In genomic region chr22:40727607-40728325, GRCh38 we compare ENCODE assay signal across 11 cellular contexts. TPM values are rescaled to one million over a fixed set of nuclear protein-coding genes. Genes with fewer than 3 reads are reported as not detected.
DNase-seq lines count a peak whose midpoint lies in the region; TF ChIP-seq lines count a peak whose summit lies in the region.
"Had no signal": no experiment of that assay in that cellular context is flagged by ENCODE, and none has a peak within 500 bp of the region (broad histone marks: within the 10 kb centered on the region; RNA-seq: fewer than 3 reads in every experiment).

No MANE protein-coding gene starts in this region.

- H3K4me3 Mint-ChIP-seq in H9: no peak overlapping the region; a peak in 1 of 5 replicates
- peak overlapping the region; percentile 56 for H3K4me3 Mint-ChIP-seq in activated T-helper 1 cell treated with anti-CD3 and anti-CD28 coated beads, Interleukin-12 subunit alpha, Interleukin-12 subunit beta, Interleukin-2, Interleukin-4 antibody, amounts not matched to agents 30 ng/mL and 10 ng/mL and 1 ng/mL, durations not matched to agents 14 hours and 24 hours and 36 hours

- H3K27ac ChIP-seq in BLaER1: peak overlapping the region; percentile 88
- peak overlapping the region; percentile 59 for H3K27ac ChIP-seq in H9 (ENCODE audit: insufficient read length, low read depth, low read length)
- H3K27ac ChIP-seq in mesodermal cell (ENCODE audit: low read depth, low read length, severe bottlenecking): peak overlapping the region; percentile 90
- no peak overlapping the region for H3K27ac ChIP-seq in ascending aorta
- H3K27ac ChIP-seq: C4-2B, ovary had no signal

- H3K9me3 Mint-ChIP-seq in H9: peaks cover 0 to 3% of the 10 kb centered on the region in 2 experiments; a peak in 2 of 5 replicates
- H3K9me3 Mint-ChIP-seq in activated T-helper 1 cell treated with anti-CD3 and anti-CD28 coated beads, Interleukin-12 subunit alpha, Interleukin-12 subunit beta, Interleukin-2, Interleukin-4 antibody, amounts not matched to agents 30 ng/mL and 10 ng/mL and 1 ng/mL, durations not matched to agents 14 hours and 24 hours and 36 hours: no peaks in the 10 kb centered on the region

- no peak overlapping the region for H3T11ph ChIP-seq in H9 (ENCODE audit: low read length)

- POLR2A ChIA-PET in HEK293T (lab: Yijun Ruan, JAX): no interaction called here

- no peaks in the 10 kb centered on the region for H3K23me2 ChIP-seq in H9 (ENCODE audit: insufficient read length, low read depth, low read length, poor library complexity, severe bottlenecking)

- H2BK15ac ChIP-seq in H9 (ENCODE audit: low read depth, low read length): no peak overlapping the region

- no peaks in the 10 kb centered on the region; a peak in 2 of 7 replicates for H3K36me3 Mint-ChIP-seq in H9 (ENCODE audit: insufficient read depth in 1 of 3, low read depth in 3 of 3)
- H3K36me3 Mint-ChIP-seq in activated T-helper 1 cell treated with anti-CD3 and anti-CD28 coated beads, Interleukin-12 subunit alpha, Interleukin-12 subunit beta, Interleukin-2, Interleukin-4 antibody, amounts not matched to agents 30 ng/mL and 10 ng/mL and 1 ng/mL, durations not matched to agents 14 hours and 24 hours and 36 hours (ENCODE audit: low read depth): peaks cover 9% of the 10 kb centered on the region

- H3K4me1 Mint-ChIP-seq in H9: peaks cover 36 to 40% of the 10 kb centered on the region in 2 experiments
- H3K4me1 Mint-ChIP-seq in activated T-helper 1 cell treated with anti-CD3 and anti-CD28 coated beads, Interleukin-12 subunit alpha, Interleukin-12 subunit beta, Interleukin-2, Interleukin-4 antibody, amounts not matched to agents 30 ng/mL and 10 ng/mL and 1 ng/mL, durations not matched to agents 14 hours and 24 hours and 36 hours (ENCODE audit: low read depth): peaks cover 44% of the 10 kb centered on the region

- H3K9me3 ChIP-seq in BLaER1 (no peaks in the 10 kb centered on the region), H9 (ENCODE audit: control insufficient read depth, low read depth, low read length) (no peaks in the 10 kb centered on the region), mesodermal cell (ENCODE audit: control insufficient read depth, low read length) (peaks cover 4% of the 10 kb centered on the region), ascending aorta (no peaks in the 10 kb centered on the region)
- H3K9me3 ChIP-seq: ovary had no signal

- no peak overlapping the region for H2BK5ac ChIP-seq in H9 (ENCODE audit: insufficient read length, low read length)

- no peak overlapping the region for H2AK5ac ChIP-seq in H9 (ENCODE audit: insufficient read length, low read length)

- intact Hi-C loops in activated T-helper 1 cell treated with anti-CD3 and anti-CD28 coated beads, Interleukin-12 subunit alpha, Interleukin-12 subunit beta, Interleukin-2, Interleukin-4 antibody, amounts not matched to agents 30 ng/mL and 10 ng/mL and 1 ng/mL, durations not matched to agents 14 hours and 24 hours and 36 hours (cut with micrococcal nuclease): loop anchor here (1.0 to 2.0 kb wide), 2 partner anchors 16 to 45 kb away; no protein-coding TSS in a partner anchor
- intact Hi-C loops in ascending aorta (cut with DNase I): no loop called here

- no peak overlapping the region for H4K8ac ChIP-seq in H9 (replicated peaks; ENCODE audit: insufficient read length, low read depth, low read length)

- DNase-seq in H9 (no peak), RKO (ENCODE audit: low spot score) (no peak), HEK293T (ENCODE audit: extremely low spot score) (no peak), hippocampal formation (lab: John Stamatoyannopoulos, UW) (no peak), ascending aorta (ENCODE audit: low spot score in 2 of 2) (no peak)
- DNase-seq in activated T-helper 1 cell treated with anti-CD3 and anti-CD28 coated beads, Interleukin-12 subunit alpha, Interleukin-12 subunit beta, Interleukin-2, Interleukin-4 antibody, amounts not matched to agents 30 ng/mL and 10 ng/mL and 1 ng/mL, durations not matched to agents 14 hours and 24 hours and 36 hours (ENCODE audit: low spot score): no peak
- DNase-seq: NCI-H1048, ovary had no signal

- peak overlapping the region; percentile 13; the same call in 1 of the 2 replicates for H3K4ac ChIP-seq in H9 (ENCODE audit: low read depth, low read length)

- H3K4me2 ChIP-seq in BLaER1: peak overlapping the region; percentile 95
- no peak overlapping the region for H3K4me2 ChIP-seq in H9 (ENCODE audit: insufficient read depth, insufficient read length, low read length)

- H3K36me3 ChIP-seq in BLaER1 (no peaks in the 10 kb centered on the region), mesodermal cell (ENCODE audit: control insufficient read depth, insufficient read depth, low read length) (no peaks in the 10 kb centered on the region), ascending aorta (no peaks in the 10 kb centered on the region)
- H3K36me3 ChIP-seq: ovary had no signal

- H2BK120ac ChIP-seq in H9 (ENCODE audit: low read depth, low read length, poor library complexity, severe bottlenecking): no peak overlapping the region

- H3K27me3 ChIP-seq in BLaER1: no peaks in the 10 kb centered on the region
- no peaks in the 10 kb centered on the region for H3K27me3 ChIP-seq in H9 (ENCODE audit: insufficient read depth, low read length)
- H3K27me3 ChIP-seq in ascending aorta: no peaks in the 10 kb centered on the region
- H3K27me3 ChIP-seq: ovary had no signal

- H3K27me3 Mint-ChIP-seq in H9 (ENCODE audit: low read depth): no peaks in the 10 kb centered on the region
- no peaks in the 10 kb centered on the region for H3K27me3 Mint-ChIP-seq in activated T-helper 1 cell treated with anti-CD3 and anti-CD28 coated beads, Interleukin-12 subunit alpha, Interleukin-12 subunit beta, Interleukin-2, Interleukin-4 antibody, amounts not matched to agents 30 ng/mL and 10 ng/mL and 1 ng/mL, durations not matched to agents 14 hours and 24 hours and 36 hours (ENCODE audit: insufficient read depth)

- H2AFZ ChIP-seq in H9 (ENCODE audit: low read length): no peak overlapping the region

- TF ChIP-seq CTCF in H9 (conservative IDR thresholded peaks at IDR 0.05) (no peak), ascending aorta (IDR thresholded peaks at IDR 0.05) (no peak)

- H3K79me1 ChIP-seq in H9 (ENCODE audit: insufficient read depth, low read depth, low read length, poor library complexity, severe bottlenecking): no peaks in the 10 kb centered on the region

- no peak overlapping the region for H4K91ac ChIP-seq in H9 (ENCODE audit: insufficient read length, low read depth, low read length)

- H3K27ac Mint-ChIP-seq in H9: peak overlapping the region; percentile 93 to 97 (median 97)
- peak overlapping the region; percentile 90 for H3K27ac Mint-ChIP-seq in activated T-helper 1 cell treated with anti-CD3 and anti-CD28 coated beads, Interleukin-12 subunit alpha, Interleukin-12 subunit beta, Interleukin-2, Interleukin-4 antibody, amounts not matched to agents 30 ng/mL and 10 ng/mL and 1 ng/mL, durations not matched to agents 14 hours and 24 hours and 36 hours

- H3K4me3 ChIP-seq in BLaER1 (no peak overlapping the region), mesodermal cell (ENCODE audit: extremely low read depth, insufficient read depth, low read length, poor library complexity, severe bottlenecking) (no peak overlapping the region), ascending aorta (no peak overlapping the region)
- H3K4me3 ChIP-seq: ovary had no signal

- no peak overlapping the region for H3K14ac ChIP-seq in H9 (ENCODE audit: insufficient read depth, low read length)

- no peak overlapping the region for H3K18ac ChIP-seq in H9 (ENCODE audit: insufficient read length, low read depth, low read length)

- H3K79me2 ChIP-seq in H9 (ENCODE audit: insufficient read depth, low read length): no peaks in the 10 kb centered on the region

- H4K20me1 ChIP-seq in BLaER1 (no peaks in the 10 kb centered on the region), H9 (ENCODE audit: control insufficient read depth, insufficient read depth, insufficient read length) (no peaks in the 10 kb centered on the region)

- H4K5ac ChIP-seq in H9 (ENCODE audit: insufficient read length, low read depth, low read length): no peak overlapping the region

- H2BK12ac ChIP-seq in H9 (ENCODE audit: insufficient read length, low read depth, low read length): no peak overlapping the region

- H3K23ac ChIP-seq in H9 (ENCODE audit: insufficient read length, low read depth, low read length): no peak overlapping the region

- H3K9ac ChIP-seq in BLaER1 (peak overlapping the region; percentile 71), H9 (ENCODE audit: extremely low read depth, insufficient read length, low read length) (no peak overlapping the region)

- H3K4me1 ChIP-seq in BLaER1: peaks cover 63% of the 10 kb centered on the region
- H3K4me1 ChIP-seq in H9 (ENCODE audit: insufficient read depth, low read length): no peaks in the 10 kb centered on the region; the same call in 1 of the 2 replicates
- H3K4me1 ChIP-seq in mesodermal cell (ENCODE audit: control insufficient read depth, insufficient read depth, low read length, poor library complexity, severe bottlenecking): peaks cover 39% of the 10 kb centered on the region
- peaks cover 0 to 3% of the 10 kb centered on the region in 2 donors for H3K4me1 ChIP-seq in ascending aorta

- H2BK20ac ChIP-seq in H9 (ENCODE audit: low read depth, low read length, poor library complexity, severe bottlenecking): no peak overlapping the region

- WGBS in H9 (ENCODE audit: extremely low coverage, insufficient read length, low lambda C conversion rate): no CpG with 5 or more reads among the region's 7 CpGs
- 72 to 80% methylated on average over 3 to 4 of the region's 7 CpGs for WGBS in mesodermal cell (ENCODE audit: insufficient coverage in 2 of 2), 2 experiments

- no peak overlapping the region for H3K56ac ChIP-seq in H9 (ENCODE audit: insufficient read length, low read depth, low read length)

- CTCF ChIA-PET in HEK293T (lab: Yijun Ruan, JAX): no interaction called here

TF ChIP-seq in HEK293T, 16 proteins besides CTCF, POLR2A, EP300 and RAD21 (continues in another document):
- TF ChIP-seq HDGF (IDR thresholded peaks at IDR 0.05; ENCODE audit: borderline replicate concordance) (no peak), CTBP1 (IDR thresholded peaks at IDR 0.05; ENCODE audit: borderline replicate concordance) (no peak), ZNF384 (IDR thresholded peaks at IDR 0.05) (no peak), FOXK2 (IDR thresholded peaks at IDR 0.05) (no peak), L3MBTL2 (conservative IDR thresholded peaks at IDR 0.05) (no peak), SP1 (IDR thresholded peaks at IDR 0.05) (no peak), ARNT (IDR thresholded peaks at IDR 0.05) (no peak), FOXM1 (IDR thresholded peaks at IDR 0.05; ENCODE audit: borderline replicate concordance) (no peak), NFRKB (IDR thresholded peaks at IDR 0.05) (no peak), TARDBP (IDR thresholded peaks at IDR 0.05) (no peak), ELF4 (IDR thresholded peaks at IDR 0.05) (no peak), FOXA1 (IDR thresholded peaks at IDR 0.05) (no peak)

RNA-seq across cellular contexts. Expression of gene MCHR1, which starts 48.5 kb away (rescaled TPM):
- total RNA-seq in H9 (2021) (2.8 and 2.9 TPM in 2 replicates), ascending aorta (not detected)
- not detected in 2 replicates for total RNA-seq in activated T-helper 1 cell treated with anti-CD3 and anti-CD28 coated beads, Interleukin-12 subunit alpha, Interleukin-12 subunit beta, Interleukin-2, Interleukin-4 antibody, amounts not matched to agents 30 ng/mL and 10 ng/mL and 1 ng/mL, durations not matched to agents 14 hours and 24 hours and 36 hours
- 58.7 TPM for polyA plus RNA-seq in mesodermal cell (2013, experiment 1 of 2)
- polyA plus RNA-seq in mesodermal cell (2013, experiment 2 of 2): 48.5 TPM

Comparison
In these comparisons a context has a peak if more than half of its experiments do, and no peak if none do; other contexts are left out.
1. H3K27ac ChIP-seq: peak in BLaER1 (single experiment), H9 (single experiment) and mesodermal cell (single experiment); none in ascending aorta (0 of 2).